In genomic region chr1:55055084-55055882, GRCh38 we compare ENCODE assay signal across 34 cellular contexts. TPM values are rescaled to one million over a fixed set of nuclear protein-coding genes. Genes with fewer than 3 reads are reported as not detected.
DNase-seq lines count a peak whose midpoint lies in the region; ATAC-seq and TF ChIP-seq lines count a peak whose summit lies in the region.
"Had no signal": no experiment of that assay in that cellular context is flagged by ENCODE, and none has a peak within 500 bp of the region (broad histone marks: within the 10 kb centered on the region; RNA-seq: fewer than 3 reads in every experiment).

No MANE protein-coding gene starts in this region.

- H3K4me1 Mint-ChIP-seq in neural crest cell = no peaks in the 10 kb centered on the region
- H3K4me1 Mint-ChIP-seq: GM23338; memory B cell; stimulated activated naive B cell treated with anti-CD40 and anti-IgM and Interleukin-4, amounts not matched to agents 10 μg/mL and 1 μg/mL and 100 μg/mL, for 72 hours had no signal

- no peak overlapping the region for H3K4me3 Mint-ChIP-seq in neural crest cell
- H3K4me3 Mint-ChIP-seq: activated T-cell treated with anti-CD3 and anti-CD28 coated beads, Interleukin-2, amount 50 U/mL, for 24 hours; CD4-positive, alpha-beta T cell; dendritic cell treated with granulocyte-macrophage colony-stimulating factor and Interleukin-4, amounts not matched to agents 40 ng/mL and 50 ng/mL, for 4 days; GM23338; memory B cell; naive B cell; stimulated activated naive B cell treated with anti-CD40 and anti-IgM and Interleukin-4, amounts not matched to agents 10 μg/mL and 1 μg/mL and 100 μg/mL, for 72 hours had no signal

- peak overlapping the region; percentile 67 for H3K27ac Mint-ChIP-seq in neural crest cell (ENCODE audit: unreplicated experiment)
- H3K27ac Mint-ChIP-seq: activated T-cell treated with anti-CD3 and anti-CD28 coated beads, Interleukin-2, amount 50 U/mL, for 24 hours; CD4-positive, alpha-beta T cell; dendritic cell treated with granulocyte-macrophage colony-stimulating factor and Interleukin-4, amounts not matched to agents 40 ng/mL and 50 ng/mL, for 4 days; GM23338; memory B cell; stimulated activated naive B cell treated with anti-CD40 and anti-IgM and Interleukin-4, amounts not matched to agents 10 μg/mL and 1 μg/mL and 100 μg/mL, for 72 hours had no signal

- CTCF ChIA-PET in RWPE1 (lab: Yijun Ruan, JAX) = no interaction called here

- H3K27ac ChIP-seq in RWPE1 = peak overlapping the region; percentile 32
- H3K27ac ChIP-seq: heart right ventricle, KMS-11, ovary, right atrium auricular region, SJCRH30 had no signal

- H3K9me3 Mint-ChIP-seq in neural crest cell = no peaks in the 10 kb centered on the region
- H3K9me3 Mint-ChIP-seq: activated T-cell treated with anti-CD3 and anti-CD28 coated beads, Interleukin-2, amount 50 U/mL, for 24 hours; CD4-positive, alpha-beta T cell; dendritic cell treated with granulocyte-macrophage colony-stimulating factor and Interleukin-4, amounts not matched to agents 40 ng/mL and 50 ng/mL, for 4 days; GM23338; memory B cell; stimulated activated naive B cell treated with anti-CD40 and anti-IgM and Interleukin-4, amounts not matched to agents 10 μg/mL and 1 μg/mL and 100 μg/mL, for 72 hours had no signal

- no peaks in the 10 kb centered on the region for H3K36me3 Mint-ChIP-seq in neural crest cell (ENCODE audit: low read depth)
- H3K36me3 Mint-ChIP-seq: memory B cell; naive B cell; stimulated activated naive B cell treated with anti-CD40 and anti-IgM and Interleukin-4, amounts not matched to agents 10 μg/mL and 1 μg/mL and 100 μg/mL, for 72 hours had no signal

- ATAC-seq in HG03460 (IDR thresholded peaks at IDR 0.05; ENCODE audit: unreplicated experiment) = no peak
- ATAC-seq in GM19324 (IDR thresholded peaks at IDR 0.05; ENCODE audit: low FRiP score, unreplicated experiment) = no peak
- ATAC-seq: GM23338; heart right ventricle; left cardiac atrium; stimulated activated naive B cell treated with anti-CD40 and anti-IgM and Interleukin-4, amounts not matched to agents 10 μg/mL and 1 μg/mL and 100 μg/mL, for 72 hours had no signal

- no peak for TF ChIP-seq CTCF in RWPE1 (conservative IDR thresholded peaks at IDR 0.05; ENCODE audit: low read depth)
- no peak for TF ChIP-seq CTCF in neural crest cell (conservative IDR thresholded peaks at IDR 0.05)

- no peaks in the 10 kb centered on the region for H3K27me3 Mint-ChIP-seq in neural crest cell (ENCODE audit: low read depth)
- H3K27me3 Mint-ChIP-seq: activated T-cell treated with anti-CD3 and anti-CD28 coated beads, Interleukin-2, amount 50 U/mL, for 24 hours; CD4-positive, alpha-beta T cell; dendritic cell treated with granulocyte-macrophage colony-stimulating factor and Interleukin-4, amounts not matched to agents 40 ng/mL and 50 ng/mL, for 4 days had no signal

- POLR2A ChIA-PET in RWPE1 (lab: Yijun Ruan, JAX; ENCODE audit: low non-redundant PET) = no interaction called here

- DNase-seq in RWPE1 (ENCODE audit: low spot score) (no peak), fibroblast of peridontal ligament (ENCODE audit: extremely low read depth) (peak; percentile 10), neural crest cell (ENCODE audit: low read depth, low spot score) (no peak), DMS114 treated with DMSO at 0.1 percent for 48 hours (lab: John Stamatoyannopoulos, UW; ENCODE audit: unreplicated experiment) (no peak), C1 segment of cervical spinal cord (lab: John Stamatoyannopoulos, UW) (no peak)
- DNase-seq: activated CD4-positive, alpha-beta T cell treated with anti-CD3 and anti-CD28 coated beads for 4 hours; activated naive CD4-positive, alpha-beta T cell treated with Interleukin-2 at 50 U/mL for 16 hours; activated T-cell treated with anti-CD3 and anti-CD28 coated beads, Interleukin-2, amount 50 U/mL, for 24 hours; amniotic stem cell; DMS 273 treated with DMSO at 0.1 percent for 48 hours; heart right ventricle; left cardiac atrium; naive B cell; NCI-H1436 treated with DMSO at 0.1 percent for 48 hours; NCI-H2171 treated with DMSO at 0.1 percent for 48 hours; NCI-H524 treated with DMSO at 0.1 percent for 48 hours; stimulated activated CD4-positive, alpha-beta T cell treated with anti-CD3 and anti-CD28 coated beads, Interleukin-12 subunit alpha, Interleukin-12 subunit beta, amount 100 ng/mL, for 4 hours; stimulated activated CD4-positive, alpha-beta T cell treated with anti-CD3 and anti-CD28 coated beads, Interleukin-4, amount 100 ng/mL, for 24 hours; stimulated activated naive B cell treated with anti-CD40 and anti-IgM and Interleukin-4, amounts not matched to agents 10 μg/mL and 1 μg/mL and 100 μg/mL, for 72 hours; T-helper 1 cell had no signal

RNA-seq across cellular contexts. Expression of gene PCSK9, which starts 15.9 kb away (rescaled TPM):
- 23.7 and 24.1 TPM in 2 replicates for total RNA-seq in neural crest cell
- total RNA-seq: activated CD8-positive, alpha-beta memory T cell treated with anti-CD3 and anti-CD28 coated beads for 36 hours; CD4-positive, alpha-beta T cell; G401 had no signal

RNA-seq across cellular contexts. Expression of gene BSND, which starts 56.5 kb away (rescaled TPM):
- total RNA-seq in neural crest cell = not detected in 2 replicates
- total RNA-seq: activated CD8-positive, alpha-beta memory T cell treated with anti-CD3 and anti-CD28 coated beads for 36 hours; CD4-positive, alpha-beta T cell; fibroblast of lung; G401; heart right ventricle; HT1080; left cardiac atrium; right atrium auricular region; SJCRH30 had no signal
